In the genomic region with DNA sequence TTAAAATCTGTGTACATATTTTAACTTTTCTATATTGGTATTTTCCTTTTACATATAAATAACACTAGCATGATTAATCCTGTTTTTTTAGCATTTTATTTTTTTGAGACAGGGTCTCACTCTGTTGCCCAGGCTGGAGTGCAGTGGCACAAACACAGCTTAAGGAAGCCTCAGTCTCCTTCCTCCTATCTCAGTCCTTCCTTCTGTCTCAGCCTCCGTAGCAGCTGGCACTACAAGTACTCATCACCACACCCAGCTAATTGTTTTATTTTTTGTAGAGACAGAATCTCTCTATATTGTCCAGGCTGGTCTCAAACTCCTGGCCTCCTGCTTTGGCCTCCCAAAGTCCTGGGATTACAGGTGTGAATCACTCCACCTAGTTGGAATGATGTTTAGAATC, we compare ENCODE assay signal across 23 cellular contexts. TPM values are rescaled to one million over a fixed set of nuclear protein-coding genes. Genes with fewer than 3 reads are reported as not detected.
DNase-seq lines count a peak whose midpoint lies in the region; ATAC-seq, FAIRE-seq and TF ChIP-seq lines count a peak whose summit lies in the region.
"Had no signal": no experiment of that assay in that cellular context is flagged by ENCODE, and none has a peak within 500 bp of the region (broad histone marks: within the 10 kb centered on the region; RNA-seq: fewer than 3 reads in every experiment).

No MANE protein-coding gene starts in this region.

- peaks cover 16% of the 10 kb centered on the region for H3K4me1 Mint-ChIP-seq in T-helper 2 cell treated with Interferon-gamma antibody and Interleukin-4, amounts not matched to agents 5 μg/mL and 100 μg/mL, for 36 hours (ENCODE audit: low read depth)
- peaks cover 28% of the 10 kb centered on the region for H3K4me1 Mint-ChIP-seq in CD8-positive, alpha-beta T cell (ENCODE audit: low read depth)
- peaks cover 24 to 29% of the 10 kb centered on the region in 2 donors for H3K4me1 Mint-ChIP-seq in immature natural killer cell

- H3K27ac ChIP-seq in CD8-positive, alpha-beta T cell (ENCODE audit: low read depth, low read length) = no peak overlapping the region
- peak overlapping the region; percentile 97 for H3K27ac ChIP-seq in VCaP
- H3K27ac ChIP-seq: colonic mucosa, SJCRH30 had no signal

- H3K4me3 Mint-ChIP-seq in T-helper 2 cell treated with Interferon-gamma antibody and Interleukin-4, amounts not matched to agents 5 μg/mL and 100 μg/mL, for 36 hours = no peak overlapping the region
- H3K4me3 Mint-ChIP-seq in CD8-positive, alpha-beta T cell = no peak overlapping the region
- no peak overlapping the region for H3K4me3 Mint-ChIP-seq in immature natural killer cell

- peaks cover 18% of the 10 kb centered on the region for H3K4me1 ChIP-seq in CD8-positive, alpha-beta T cell (ENCODE audit: insufficient read depth, low read length)

- TF ChIP-seq CTCF in CD8-positive, alpha-beta T cell (IDR thresholded peaks at IDR 0.05) = no peak
- no peak for TF ChIP-seq CTCF in VCaP (conservative IDR thresholded peaks at IDR 0.05)

- H3K36me3 ChIP-seq in CD8-positive, alpha-beta T cell (ENCODE audit: insufficient read depth, low read length) = no peaks in the 10 kb centered on the region
- H3K36me3 ChIP-seq: colonic mucosa had no signal

- H3K27me3 ChIP-seq in CD8-positive, alpha-beta T cell (ENCODE audit: insufficient read depth, low read length) = no peaks in the 10 kb centered on the region
- H3K27me3 ChIP-seq: colonic mucosa, SJCRH30, stomach, transverse colon had no signal

- CTCF ChIA-PET in CD8-positive, alpha-beta T cell (lab: Charles Lee) = interaction anchor here (1.5 kb wide), 1 partner anchor 16 kb away, joined by 4 read pairs; no protein-coding TSS in a partner anchor

- TF ChIP-seq POLR2A in H54 (IDR thresholded peaks at IDR 0.05; ENCODE audit: low read depth, low read length) = no peak

- H3K27me3 Mint-ChIP-seq in T-helper 2 cell treated with Interferon-gamma antibody and Interleukin-4, amounts not matched to agents 5 μg/mL and 100 μg/mL, for 36 hours (ENCODE audit: low read depth) = no peaks in the 10 kb centered on the region
- no peaks in the 10 kb centered on the region for H3K27me3 Mint-ChIP-seq in CD8-positive, alpha-beta T cell (ENCODE audit: low read depth)
- H3K27me3 Mint-ChIP-seq in immature natural killer cell (ENCODE audit: low read depth in 3 of 3) = peaks cover 0 to 14% (median 0%) of the 10 kb centered on the region in 3 donors
- H3K27me3 Mint-ChIP-seq: B cell had no signal

- intact Hi-C loops in CD8-positive, alpha-beta T cell (cut with DNase I, micrococcal nuclease) = loop anchor here (2.0 to 10.0 kb wide), 4 partner anchors 83 to 1789 kb away; a partner anchor contains a TSS

- no peak for ATAC-seq in CD8-positive, alpha-beta T cell

- DNase-seq in T-helper 2 cell treated with Interferon-gamma antibody and Interleukin-4, amounts not matched to agents 5 μg/mL and 100 μg/mL, for 36 hours (ENCODE audit: low spot score) = no peak
- no peak for DNase-seq in T-helper 2 cell
- no peak for DNase-seq in CD8-positive, alpha-beta T cell
- DNase-seq in immature natural killer cell = no peak
- no peak for DNase-seq in NCI-H2081 (lab: John Stamatoyannopoulos, UW)
- DNase-seq in H54 (ENCODE audit: insufficient read length, low spot score) = no peak
- no peak for DNase-seq in ureter (ENCODE audit: low spot score)
- DNase-seq: 8988T; activated CD4-positive, alpha-beta T cell treated with anti-CD3 and anti-CD28 coated beads, Interleukin-2, amount 50 U/mL, for 4 hours; activated T-cell treated with anti-CD3 and anti-CD28 coated beads, Interleukin-2, amount 50 U/mL, for 1 hour; colonic mucosa; kidney glomerular epithelial cell; NCI-H2081 treated with DMSO at 0.1 percent for 48 hours; NCI-H446 treated with DMSO at 0.1 percent for 48 hours; NK-92 treated with Interleukin-12 subunit alpha and Interleukin-12 subunit beta, amount 100 ng/mL, for 24 hours; SJCRH30; stimulated activated CD4-positive, alpha-beta T cell treated with anti-CD3 and anti-CD28 coated beads, Interleukin-4, amount 100 ng/mL, for 24 hours; stomach; transverse colon; WERI-Rb-1 had no signal

- H3K9me3 Mint-ChIP-seq in T-helper 2 cell treated with Interferon-gamma antibody and Interleukin-4, amounts not matched to agents 5 μg/mL and 100 μg/mL, for 36 hours = no peaks in the 10 kb centered on the region
- no peaks in the 10 kb centered on the region for H3K9me3 Mint-ChIP-seq in CD8-positive, alpha-beta T cell
- no peaks in the 10 kb centered on the region for H3K9me3 Mint-ChIP-seq in immature natural killer cell

- POLR2A ChIA-PET in CD8-positive, alpha-beta T cell (lab: Charles Lee) = interaction anchor here (1.7 kb wide), 1 partner anchor 106 kb away, joined by 8 read pairs; a partner anchor contains a TSS

- no peak for FAIRE-seq in H54 (lab: Jason Lieb, UNC)
- FAIRE-seq: D721Med had no signal

- H3K36me3 Mint-ChIP-seq in T-helper 2 cell treated with Interferon-gamma antibody and Interleukin-4, amounts not matched to agents 5 μg/mL and 100 μg/mL, for 36 hours (ENCODE audit: low read depth) = peaks cover 15% of the 10 kb centered on the region
- H3K36me3 Mint-ChIP-seq in CD8-positive, alpha-beta T cell = peaks cover 25% of the 10 kb centered on the region
- H3K36me3 Mint-ChIP-seq in immature natural killer cell = peaks cover 0 to 4% (median 3%) of the 10 kb centered on the region in 3 donors

- no peaks in the 10 kb centered on the region for H3K9me3 ChIP-seq in CD8-positive, alpha-beta T cell (ENCODE audit: low read length)
- H3K9me3 ChIP-seq: colonic mucosa, SJCRH30, stomach, transverse colon had no signal

- H3K4me3 ChIP-seq in CD8-positive, alpha-beta T cell (ENCODE audit: low read depth, low read length) = no peak overlapping the region
- H3K4me3 ChIP-seq: colonic mucosa, SJCRH30, stomach, transverse colon had no signal

- H3K27ac Mint-ChIP-seq in T-helper 2 cell treated with Interferon-gamma antibody and Interleukin-4, amounts not matched to agents 5 μg/mL and 100 μg/mL, for 36 hours = peak overlapping the region; percentile 31
- H3K27ac Mint-ChIP-seq in CD8-positive, alpha-beta T cell = peak overlapping the region; percentile 94
- H3K27ac Mint-ChIP-seq in immature natural killer cell = peak overlapping the region in 5 of 6 donors; percentile 10 to 91 (median 51)

RNA-seq across cellular contexts. Expression of a gene that starts 1.5 kb away (rescaled TPM):
- total RNA-seq in CD8-positive, alpha-beta T cell = 10 to 100 TPM; 29.9 to 31.0 TPM
- 10 to 100 TPM; 10.9 to 20.5 (median 16.0) TPM for polyA plus RNA-seq in immature natural killer cell
- total RNA-seq in ureter = 33.7 TPM

RNA-seq across cellular contexts. Expression of a gene that starts 29.9 kb away (rescaled TPM):
- total RNA-seq in CD8-positive, alpha-beta T cell = 10 to 100 TPM; 19.8 to 21.0 TPM
- polyA plus RNA-seq in immature natural killer cell = 10 to 100 TPM; 12.9 to 25.3 (median 14.4) TPM
- 44.2 TPM for total RNA-seq in ureter

Comparison
In these comparisons a context has a peak if more than half of its experiments do, and no peak if none do; other contexts are left out.
1. H3K27ac Mint-ChIP-seq: peak in every context shown above with its lines; median percentile 94 in CD8-positive, alpha-beta T cell; 51 in immature natural killer cell; 31 in T-helper 2 cell treated with Interferon-gamma antibody and Interleukin-4, amounts not matched to agents 5 μg/mL and 100 μg/mL, for 36 hours.